In the genomic region with DNA sequence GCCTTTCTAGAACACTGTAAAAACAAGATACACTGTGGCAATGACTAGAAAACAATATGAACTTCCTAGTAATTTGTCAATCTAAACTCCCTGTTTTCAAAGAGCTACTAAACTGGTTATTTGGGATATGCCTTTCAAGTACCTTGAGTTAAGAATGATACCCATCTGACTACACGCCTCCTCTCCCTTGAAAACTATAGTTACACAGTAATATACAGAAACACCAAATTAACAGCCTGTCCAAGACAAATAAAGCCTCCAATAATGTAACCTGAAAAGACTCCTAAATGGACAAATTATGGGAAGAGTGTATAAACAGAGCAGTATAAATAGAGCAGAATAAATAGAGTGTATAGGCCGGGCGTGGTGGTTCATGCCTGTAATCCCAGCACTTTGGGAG, we compare ENCODE assay signal across 21 cellular contexts.
DNase-seq lines count a peak whose midpoint lies in the region; ATAC-seq and TF ChIP-seq lines count a peak whose summit lies in the region.
"Had no signal": no experiment of that assay in that cellular context is flagged by ENCODE, and none has a peak within 500 bp of the region (broad histone marks: within the 10 kb centered on the region; RNA-seq: fewer than 3 reads in every experiment).

No MANE protein-coding gene starts in this region.

- DNase-seq in NCI-H2227 treated with DMSO at 0.1 percent for 48 hours (lab: John Stamatoyannopoulos, UW) (peak; percentile 7), NCI-H2227 (lab: John Stamatoyannopoulos, UW; ENCODE audit: unreplicated experiment) (no peak), NCI-H748 treated with DMSO at 0.1 percent for 48 hours (lab: John Stamatoyannopoulos, UW) (peak; percentile 39), type B pancreatic cell (ENCODE audit: extremely low spot score, unreplicated experiment) (no peak), T-helper 2 cell (no peak)
- DNase-seq: COR-L47, DMS 273 treated with DMSO at 0.1 percent for 48 hours, DND-41, HFFc6, IMR-90, NCI-H1436, NCI-H2107, NCI-H345, NCI-H524 treated with DMSO at 0.1 percent for 48 hours, OCI-M1, SHP77, SK-N-SH had no signal

- peak overlapping the region; percentile 75 for H3K27ac Mint-ChIP-seq in type B pancreatic cell
- H3K27ac Mint-ChIP-seq: B cell, HFFc6 had no signal

- H3K36me3 Mint-ChIP-seq in type B pancreatic cell = peaks cover 43% of the 10 kb centered on the region

- no peak overlapping the region for H3K4me3 Mint-ChIP-seq in type B pancreatic cell
- H3K4me3 Mint-ChIP-seq: B cell, HFFc6 had no signal

- no peaks in the 10 kb centered on the region for H3K27me3 Mint-ChIP-seq in type B pancreatic cell
- H3K27me3 Mint-ChIP-seq: B cell had no signal

- H3K9me3 Mint-ChIP-seq in type B pancreatic cell = no peaks in the 10 kb centered on the region
- H3K9me3 Mint-ChIP-seq: HFFc6 had no signal

- ATAC-seq in esophagus mucosa = peak; percentile 17
- ATAC-seq in HG03175 (IDR thresholded peaks at IDR 0.05; ENCODE audit: unreplicated experiment) = no peak
- no peak for ATAC-seq in GM19463 (IDR thresholded peaks at IDR 0.05; ENCODE audit: unreplicated experiment)

- TF ChIP-seq CTCF in type B pancreatic cell (conservative IDR thresholded peaks at IDR 0.05) = no peak

- H3K4me1 Mint-ChIP-seq in type B pancreatic cell (ENCODE audit: unreplicated experiment) = no peaks in the 10 kb centered on the region
- H3K4me1 Mint-ChIP-seq: B cell had no signal

Comparison
In these comparisons a context has a peak if more than half of its experiments do, and no peak if none do; other contexts are left out.
1. DNase-seq: peak in NCI-H2227 treated with DMSO at 0.1 percent for 48 hours (single experiment) and NCI-H748 treated with DMSO at 0.1 percent for 48 hours (single experiment); none in NCI-H2227 (single experiment), type B pancreatic cell (single experiment) and T-helper 2 cell (0 of 5).